11 cellular contexts compared by ENCODE assay signal in the genomic region with DNA sequence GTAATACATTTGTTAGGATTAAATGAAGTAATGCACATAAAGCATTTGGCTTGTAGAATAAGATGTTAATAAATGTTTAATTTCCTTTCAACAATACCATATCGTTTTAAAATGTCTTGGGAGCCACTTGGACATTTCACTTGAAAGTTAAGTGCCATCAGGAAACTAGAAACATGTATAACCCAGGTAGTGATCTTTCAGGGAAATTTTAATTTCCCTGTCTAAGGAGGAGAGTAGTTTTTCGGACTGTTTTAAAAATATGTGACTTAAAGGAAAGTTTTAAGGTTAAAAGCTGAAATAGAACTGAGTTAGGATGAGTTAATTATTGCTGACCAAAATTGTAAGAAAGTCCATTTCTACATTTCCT. TPM values are rescaled to one million over a fixed set of nuclear protein-coding genes. Genes with fewer than 3 reads are reported as not detected.
DNase-seq lines count a peak whose midpoint lies in the region; ATAC-seq, FAIRE-seq and TF ChIP-seq lines count a peak whose summit lies in the region.
"Had no signal": no experiment of that assay in that cellular context is flagged by ENCODE, and none has a peak within 500 bp of the region (broad histone marks: within the 10 kb centered on the region; RNA-seq: fewer than 3 reads in every experiment).

No MANE protein-coding gene starts in this region.

- RAD21 ChIA-PET in GM12878 (lab: Charles Lee; ENCODE audit: unreplicated experiment), result interaction anchor here (0.8 to 3.0 kb wide), 7 partner anchors 9 to 100 kb away, joined by 3 to 30 read pairs (median 5); a partner anchor contains a TSS

- H4K20me1 ChIP-seq in KMS-11 (ENCODE audit: insufficient read depth), result no peaks in the 10 kb centered on the region; the same call in 1 of the 2 replicates
- H4K20me1 ChIP-seq in GM12878 (ENCODE audit: control insufficient read depth, insufficient read depth), result peaks cover 4% of the 10 kb centered on the region; the same call in 1 of the 2 replicates

- no peak for TF ChIP-seq POLR2A in GM12878 (IDR thresholded peaks at IDR 0.05; ENCODE audit: low read depth, low read length)
- no peak for TF ChIP-seq POLR2A in body of pancreas (IDR thresholded peaks at IDR 0.05)

- no peaks in the 10 kb centered on the region for H3K36me3 ChIP-seq in KMS-11 (ENCODE audit: insufficient read depth)
- H3K36me3 ChIP-seq in GM12878 (ENCODE audit: control insufficient read depth in 2 of 2, insufficient read depth in 2 of 2, low read length in 1 of 2), result peaks cover 0 to 7% of the 10 kb centered on the region in 2 experiments; a peak in 2 of 4 replicates
- H3K36me3 ChIP-seq in mucosa of rectum (ENCODE audit: control insufficient read depth in 2 of 2, insufficient read depth in 2 of 2, low read length in 2 of 2), result no peaks in the 10 kb centered on the region
- no peaks in the 10 kb centered on the region for H3K36me3 ChIP-seq in body of pancreas (replicated peaks in 1 of 2; ENCODE audit: insufficient read depth in 1 of 2, low read depth in 2 of 2)
- H3K36me3 ChIP-seq: SJCRH30 had no signal

- no peak for TF ChIP-seq RAD21 in GM12878 (IDR thresholded peaks at IDR 0.05; ENCODE audit: insufficient read depth, low read depth, low read length)

- DNase-seq in ACHN, result peak; percentile 15
- no peak for DNase-seq in GM12878 (ENCODE audit: low read depth, low spot score)
- DNase-seq in GM19238 (ENCODE audit: insufficient read length, low spot score), result no peak
- no peak for DNase-seq in body of pancreas
- DNase-seq: SJCRH30 had no signal

- no TSS peak for BruUV-seq in GM12878 (replicated peaks; lab: Mats Ljungman, UMichigan)

- SMC1A ChIA-PET in GM12878 (lab: Charles Lee; ENCODE audit: uncharacterized antibody, unreplicated experiment), result interaction anchor here (1.1 to 41.3 kb wide), 8 partner anchors 8 to 136 kb away, joined by 3 to 1218 read pairs (median 12); a partner anchor contains a TSS

- H3K27me3 ChIP-seq in KMS-11 (ENCODE audit: insufficient read depth, low read depth), result no peaks in the 10 kb centered on the region
- H3K27me3 ChIP-seq in GM12878 (replicated peaks in 1 of 2; ENCODE audit: control insufficient read depth in 2 of 2, insufficient read depth in 2 of 2, low read length in 1 of 2), result no peaks in the 10 kb centered on the region
- no peaks in the 10 kb centered on the region for H3K27me3 ChIP-seq in mucosa of rectum (ENCODE audit: control insufficient read depth in 2 of 2, insufficient read depth in 2 of 2, low read length in 2 of 2)
- no peaks in the 10 kb centered on the region for H3K27me3 ChIP-seq in body of pancreas
- H3K27me3 ChIP-seq: SJCRH30 had no signal

- FAIRE-seq in GM12878 (lab: Jason Lieb, UNC), result no peak

- intact Hi-C loops in GM12878 (cut with micrococcal nuclease; ENCODE audit: unreplicated experiment), result loop anchor here (5.0 kb wide), 1 partner anchor 120 kb away; no protein-coding TSS in a partner anchor
- intact Hi-C loops in body of pancreas (cut with DNase I), result no loop called here

- in situ Hi-C loops in ACHN (cut with HindIII; ENCODE audit: low pct_ligation_motif_present, low pct_unique_long_range_greater_than_20kb, low sequenced_read_pairs) (no loop called here), GM12878 (cut with MboI) (no loop called here)

- no peaks in the 10 kb centered on the region for H3K9me3 ChIP-seq in GM12878 (replicated peaks; ENCODE audit: control insufficient read depth, insufficient read depth, low read length)
- no peaks in the 10 kb centered on the region for H3K9me3 ChIP-seq in mucosa of rectum (ENCODE audit: control insufficient read depth in 2 of 2, low read length in 2 of 2)
- H3K9me3 ChIP-seq in body of pancreas, result no peaks in the 10 kb centered on the region
- H3K9me3 ChIP-seq: SJCRH30 had no signal

- H3K27ac ChIP-seq in KMS-11 (peak overlapping the region; percentile 69), GM12878 (ENCODE audit: control insufficient read depth, insufficient read depth) (peak overlapping the region; percentile 89), mucosa of rectum (ENCODE audit: low read depth in 2 of 2, low read length in 2 of 2) (peak overlapping the region; percentile 91 to 98), body of pancreas (peak overlapping the region in 2 of 4 donors; percentile 15 to 54)
- H3K27ac ChIP-seq: C4-2B, SJCRH30 had no signal

- WGBS in GM12878 (ENCODE audit: insufficient coverage, insufficient replicate concordance, low lambda C conversion rate, missing lambda C conversion rate), result 0% methylated on average over 2 of the region's 2 CpGs
- 19 to 30% methylated on average over 2 of the region's 2 CpGs for WGBS in body of pancreas, 2 donors

- ATAC-seq in GM12878, result no peak
- ATAC-seq in HG03354 (IDR thresholded peaks at IDR 0.05; ENCODE audit: poor library complexity, severe bottlenecking, unreplicated experiment), result no peak
- no peak for ATAC-seq in GM18870 (IDR thresholded peaks at IDR 0.05; ENCODE audit: unreplicated experiment)
- no peak for ATAC-seq in body of pancreas
- ATAC-seq: K562 had no signal

- H3K9ac ChIP-seq in KMS-11, result peak overlapping the region; percentile 14; the same call in 1 of the 2 replicates
- H3K9ac ChIP-seq in GM12878 (ENCODE audit: control insufficient read depth, insufficient read depth, low read length), result peak overlapping the region; percentile 36
- peak overlapping the region; percentile 56 to 68 for H3K9ac ChIP-seq in mucosa of rectum (ENCODE audit: low read depth in 1 of 2, low read length in 2 of 2)

- peaks cover 92% of the 10 kb centered on the region for H3K79me2 ChIP-seq in KMS-11 (ENCODE audit: insufficient read depth, low read depth)
- peaks cover 94% of the 10 kb centered on the region for H3K79me2 ChIP-seq in GM12878 (ENCODE audit: control insufficient read depth, insufficient read depth, low read length)

- CTCF ChIA-PET in GM12878 (lab: Yijun Ruan, JAX), result interaction anchor here (2.7 kb wide), 1 partner anchor 16 kb away, joined by 9 read pairs; no protein-coding TSS in a partner anchor

- H3K4me2 ChIP-seq in KMS-11, result peak overlapping the region; percentile 85
- peak overlapping the region; percentile 97 for H3K4me2 ChIP-seq in GM12878 (ENCODE audit: control insufficient read depth, insufficient read depth)

- TF ChIP-seq CTCF in KMS-11 (conservative IDR thresholded peaks at IDR 0.05; ENCODE audit: low read depth, low read length) (no peak), GM12878 (IDR thresholded peaks at IDR 0.05 in 2 of 3, conservative IDR thresholded peaks at IDR 0.05 in 1 of 3; ENCODE audit: control insufficient read depth in 2 of 3, extremely low read depth in 1 of 3, insufficient read depth in 1 of 3, low read depth in 3 of 3, low read length in 3 of 3) (no peak), body of pancreas (IDR thresholded peaks at IDR 0.05) (no peak)

- peaks cover 56% of the 10 kb centered on the region for H3K4me1 ChIP-seq in KMS-11 (ENCODE audit: low read depth, poor library complexity, severe bottlenecking)
- H3K4me1 ChIP-seq in GM12878 (ENCODE audit: control insufficient read depth, insufficient read depth, low read length), result peaks cover 55% of the 10 kb centered on the region
- H3K4me1 ChIP-seq in mucosa of rectum (ENCODE audit: control insufficient read depth in 2 of 2, insufficient read depth in 2 of 2, low read length in 2 of 2), result peaks cover 31 to 43% of the 10 kb centered on the region in 2 donors
- H3K4me1 ChIP-seq in body of pancreas, result peaks cover 44% of the 10 kb centered on the region
- H3K4me1 ChIP-seq: SJCRH30 had no signal

- TF ChIP-seq EP300 in GM12878 (IDR thresholded peaks at IDR 0.05; ENCODE audit: borderline replicate concordance in 1 of 2, control insufficient read depth in 1 of 2, low read depth in 2 of 2, low read length in 2 of 2), result no peak

- H2AFZ ChIP-seq in KMS-11 (ENCODE audit: low read depth) (no peak overlapping the region), GM12878 (ENCODE audit: control insufficient read depth, low read depth, low read length) (no peak overlapping the region)

- H3K4me3 ChIP-seq in KMS-11 (IDR thresholded peaks at IDR 0.05; ENCODE audit: insufficient read depth, low read depth, low read length) (no peak overlapping the region), GM12878 (peak overlapping the region; percentile 44), mucosa of rectum (ENCODE audit: low read length in 2 of 2) (peak overlapping the region; percentile 56 to 57), body of pancreas (no peak overlapping the region)
- H3K4me3 ChIP-seq: K562, SJCRH30 had no signal

- POLR2A ChIA-PET in GM12878 (lab: Charles Lee), result interaction anchor here (1.2 to 2.8 kb wide), 2 partner anchors 17 to 116 kb away, joined by 3 to 17 read pairs; a partner anchor contains a TSS

TF ChIP-seq in GM12878, 131 proteins besides CTCF, POLR2A, EP300 and RAD21:
- no peak for TF ChIP-seq ESRRA (IDR thresholded peaks at IDR 0.05; ENCODE audit: low read length)
- peak; percentile 68; the same call in 1 of the 2 replicates for TF ChIP-seq ZNF24 (IDR thresholded peaks at IDR 0.05)

RNA-seq across cellular contexts. Expression of a gene that starts 18.0 kb away (rescaled TPM):
- 137 and 144 TPM in 2 replicates for total RNA-seq in GM12878 (2013; cell fraction: nucleolus; rRNA removed)
- total RNA-seq in GM12878 (2014; rRNA removed) (81.7 and 101 TPM in 2 replicates), GM12878 (2014; rRNA removed; fragmentation: Illumina TruSeq; extraction: Trizol) (90.7 and 91.1 TPM in 2 replicates), GM12878 (2021) (75.6 and 76.0 TPM in 2 replicates), body of pancreas (10 to 100 TPM; 23.4 to 33.5 TPM)
- polyA plus RNA-seq in GM12878 (2011; ENCODE audit: low read depth), result 54.3 TPM
- polyA plus RNA-seq in GM12878 (2011; rRNA removed) (148 and 215 TPM in 2 replicates), GM12878 (2014; fragmentation: Illumina TruSeq; extraction: Trizol) (75.2 and 106 TPM in 2 replicates), GM12878 (2014; fragmentation: Nextera tagmentation; extraction: Ambion mirVana) (10 to 100 TPM; 57.0 to 78.8 TPM), GM12878 (2014; rRNA removed) (57.2 and 62.0 TPM in 2 replicates), GM12878 (2016; fragmentation: Nextera tagmentation; extraction: Ambion mirVana) (100 to 1,000 TPM; 113 to 116 TPM)
- 43.4 and 63.0 TPM in 2 replicates for polyA plus RNA-seq in GM12878 (2011; cell fraction: cytosol; rRNA removed)
- polyA plus RNA-seq in GM12878 (2011; cell fraction: nucleus; rRNA removed), result 39.5 and 43.8 TPM in 2 replicates
- 80.9 and 89.2 TPM in 2 replicates for polyA plus RNA-seq in GM12878 (2012)
- 107 and 140 TPM in 2 replicates for polyA minus RNA-seq in GM12878 (2011; rRNA and poly(A)+ RNA removed)
- 46.4 and 47.3 TPM in 2 replicates for polyA minus RNA-seq in GM12878 (2011; cell fraction: cytosol; rRNA and poly(A)+ RNA removed)
- polyA minus RNA-seq in GM12878 (2011; cell fraction: nucleus; rRNA and poly(A)+ RNA removed), result 30.0 and 58.6 TPM in 2 replicates

Comparison
In these comparisons a context has a peak if more than half of its experiments do, and no peak if none do; other contexts are left out.
1. H3K4me3 ChIP-seq: peak in GM12878 (single experiment) and mucosa of rectum (2 of 2); none in KMS-11 (single experiment) and body of pancreas (0 of 2).
2. Peak in every context shown above with its lines, with median percentiles within 50 percentile points of each other: H3K9ac ChIP-seq.